In genomic region chr3:104460477-104461406, GRCh38 we compare ENCODE assay signal across 9 cellular contexts.
DNase-seq lines count a peak whose midpoint lies in the region; ATAC-seq and TF ChIP-seq lines count a peak whose summit lies in the region.
"Had no signal": no experiment of that assay in that cellular context is flagged by ENCODE, and none has a peak within 500 bp of the region (broad histone marks: within the 10 kb centered on the region; RNA-seq: fewer than 3 reads in every experiment).

No MANE protein-coding gene starts in this region.

- H3K9me3 Mint-ChIP-seq in activated T-helper 2 cell treated with anti-CD3 and anti-CD28 coated beads, Interferon-gamma antibody, Interleukin-2, Interleukin-4, amounts not matched to agents 10 μg/mL and 5 μg/mL and 100 μg/mL, durations not matched to agents 14 hours and 24 hours and 36 hours: peaks cover 3% of the 10 kb centered on the region
- H3K9me3 Mint-ChIP-seq in T-cell: peaks cover 0 to 4% (median 4%) of the 10 kb centered on the region in 3 donors

- peak; percentile 75 for TF ChIP-seq CTCF in astrocyte of the cerebellum (IDR thresholded peaks at IDR 0.05; ENCODE audit: low read depth, low read length, missing control alignments)

- H3K4me1 Mint-ChIP-seq in activated T-helper 2 cell treated with anti-CD3 and anti-CD28 coated beads, Interferon-gamma antibody, Interleukin-2, Interleukin-4, amounts not matched to agents 10 μg/mL and 5 μg/mL and 100 μg/mL, durations not matched to agents 14 hours and 24 hours and 36 hours (ENCODE audit: low read depth): no peaks in the 10 kb centered on the region
- H3K4me1 Mint-ChIP-seq in T-cell: no peaks in the 10 kb centered on the region

- H3K36me3 Mint-ChIP-seq in activated T-helper 2 cell treated with anti-CD3 and anti-CD28 coated beads, Interferon-gamma antibody, Interleukin-2, Interleukin-4, amounts not matched to agents 10 μg/mL and 5 μg/mL and 100 μg/mL, durations not matched to agents 14 hours and 24 hours and 36 hours (ENCODE audit: low read depth): no peaks in the 10 kb centered on the region
- no peaks in the 10 kb centered on the region for H3K36me3 Mint-ChIP-seq in T-cell

- no peak overlapping the region for H3K27ac Mint-ChIP-seq in activated T-helper 2 cell treated with anti-CD3 and anti-CD28 coated beads, Interferon-gamma antibody, Interleukin-2, Interleukin-4, amounts not matched to agents 10 μg/mL and 5 μg/mL and 100 μg/mL, durations not matched to agents 14 hours and 24 hours and 36 hours
- no peak overlapping the region for H3K27ac Mint-ChIP-seq in T-cell

- DNase-seq in ELF-1 (ENCODE audit: low read depth, low spot score): peak; percentile 72
- peak; percentile 68 for DNase-seq in astrocyte of the cerebellum (ENCODE audit: low read depth)
- peak; percentile 79 for DNase-seq in medulla oblongata (ENCODE audit: extremely low spot score)
- DNase-seq in SW480 (ENCODE audit: low spot score): no peak
- DNase-seq in activated T-helper 2 cell treated with anti-CD3 and anti-CD28 coated beads, Interferon-gamma antibody, Interleukin-2, Interleukin-4, amounts not matched to agents 10 μg/mL and 5 μg/mL and 100 μg/mL, durations not matched to agents 14 hours and 24 hours and 36 hours (ENCODE audit: low spot score): no peak
- no peak for DNase-seq in T-cell
- DNase-seq in germinal center (ENCODE audit: low spot score): no peak

- POLR2A ChIA-PET in T-cell (lab: Charles Lee): no interaction called here

- CTCF ChIA-PET in T-cell (lab: Charles Lee): no interaction called here

- H3K27me3 Mint-ChIP-seq in activated T-helper 2 cell treated with anti-CD3 and anti-CD28 coated beads, Interferon-gamma antibody, Interleukin-2, Interleukin-4, amounts not matched to agents 10 μg/mL and 5 μg/mL and 100 μg/mL, durations not matched to agents 14 hours and 24 hours and 36 hours (ENCODE audit: low read depth): no peaks in the 10 kb centered on the region
- no peaks in the 10 kb centered on the region for H3K27me3 Mint-ChIP-seq in T-cell
- H3K27me3 Mint-ChIP-seq: IgD-negative memory B cell had no signal

- no peak overlapping the region for H3K4me3 Mint-ChIP-seq in activated T-helper 2 cell treated with anti-CD3 and anti-CD28 coated beads, Interferon-gamma antibody, Interleukin-2, Interleukin-4, amounts not matched to agents 10 μg/mL and 5 μg/mL and 100 μg/mL, durations not matched to agents 14 hours and 24 hours and 36 hours (ENCODE audit: low read depth)
- no peak overlapping the region for H3K4me3 Mint-ChIP-seq in T-cell
- H3K4me3 Mint-ChIP-seq: IgD-negative memory B cell had no signal

- in situ Hi-C loops in astrocyte of the cerebellum (cut with HindIII; ENCODE audit: low sequenced_read_pairs): no loop called here

- ATAC-seq in HG03064 (IDR thresholded peaks at IDR 0.05; ENCODE audit: low read depth, unreplicated experiment) (peak; percentile 66), T-cell (replicated peaks in 1 of 4) (no peak)

- H3K4me3 ChIP-seq in astrocyte of the cerebellum (ENCODE audit: low read depth, low read length): no peak overlapping the region

- intact Hi-C loops in activated T-helper 2 cell treated with anti-CD3 and anti-CD28 coated beads, Interferon-gamma antibody, Interleukin-2, Interleukin-4, amounts not matched to agents 10 μg/mL and 5 μg/mL and 100 μg/mL, durations not matched to agents 14 hours and 24 hours and 36 hours (cut with micrococcal nuclease): no loop called here

Comparison
In these comparisons a context has a peak if more than half of its experiments do, and no peak if none do; other contexts are left out.
1. DNase-seq: peak in ELF-1 (single experiment), astrocyte of the cerebellum (single experiment) and medulla oblongata (single experiment); none in SW480 (single experiment), activated T-helper 2 cell treated with anti-CD3 and anti-CD28 coated beads, Interferon-gamma antibody, Interleukin-2, Interleukin-4, amounts not matched to agents 10 μg/mL and 5 μg/mL and 100 μg/mL, durations not matched to agents 14 hours and 24 hours and 36 hours (single experiment), T-cell (0 of 34) and germinal center (single experiment).